ENCODE assay signal across 8 cellular contexts in the genomic region with DNA sequence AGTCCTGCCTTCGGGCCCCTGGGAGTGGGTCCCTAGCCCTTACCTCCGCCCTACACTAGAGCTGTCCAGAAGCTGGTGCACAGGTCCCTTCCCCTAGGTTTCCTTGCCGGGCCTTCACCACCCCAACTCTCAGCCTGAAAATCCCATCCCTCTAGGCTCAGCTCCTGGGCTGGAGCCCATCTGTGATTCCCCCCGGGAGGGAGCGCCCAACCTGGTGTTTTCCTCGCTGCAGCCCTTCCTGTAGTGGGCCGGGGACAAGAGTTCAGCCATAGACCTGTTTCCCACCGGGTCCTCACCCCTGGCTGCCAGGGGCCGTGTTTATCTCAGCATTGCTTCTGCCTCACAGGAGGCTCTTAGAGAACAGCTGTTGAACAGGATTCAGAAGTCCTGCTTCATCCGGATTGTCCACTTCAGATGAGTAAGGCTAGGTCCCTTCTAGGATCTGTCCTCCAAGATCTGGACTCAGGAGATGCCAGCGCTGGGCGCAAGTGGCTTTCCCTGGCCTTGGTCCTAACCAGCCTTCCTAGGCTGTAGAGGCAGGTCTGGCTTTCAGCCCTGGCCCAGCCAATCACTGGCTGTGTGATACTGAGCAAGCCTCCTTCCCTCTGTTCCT. TPM values are rescaled to one million over a fixed set of nuclear protein-coding genes. Genes with fewer than 3 reads are reported as not detected.
DNase-seq lines count a peak whose midpoint lies in the region; ATAC-seq, FAIRE-seq and TF ChIP-seq lines count a peak whose summit lies in the region.

No MANE protein-coding gene starts in this region.

- H3K9me3 ChIP-seq in mucosa of stomach (ENCODE audit: control insufficient read depth, low read length): no peaks in the 10 kb centered on the region

- H3K36me3 ChIP-seq in mucosa of stomach (ENCODE audit: control insufficient read depth, insufficient read depth, low read length): no peaks in the 10 kb centered on the region

- H3K27me3 ChIP-seq in mucosa of stomach (ENCODE audit: control insufficient read depth, insufficient read depth, low read length): peaks cover 21% of the 10 kb centered on the region

- no peak for TF ChIP-seq POLR2A in GM12892 (IDR thresholded peaks at IDR 0.05; ENCODE audit: low read depth, low read length)

- peak overlapping the region; percentile 93 for H3K4me3 ChIP-seq in coronary artery
- peak overlapping the region; percentile 73 for H3K4me3 ChIP-seq in mucosa of stomach (ENCODE audit: low read length)

- no peak for ATAC-seq in GM18517 (IDR thresholded peaks at IDR 0.05; ENCODE audit: unreplicated experiment)
- no peak for ATAC-seq in HG03571 (IDR thresholded peaks at IDR 0.05; ENCODE audit: unreplicated experiment)

- H3K4me1 ChIP-seq in mucosa of stomach (ENCODE audit: control insufficient read depth, insufficient read depth, low read length): peaks cover 59% of the 10 kb centered on the region

- peak; percentile 48 for DNase-seq in AG08396 (ENCODE audit: low spot score)
- peak; percentile 40 for DNase-seq in HuH-7.5 (ENCODE audit: low spot score)
- no peak for DNase-seq in coronary artery (ENCODE audit: low spot score)
- no peak for DNase-seq in COLO668 (lab: John Stamatoyannopoulos, UW; ENCODE audit: unreplicated experiment)
- DNase-seq in GM12892 (ENCODE audit: insufficient read length): no peak

- FAIRE-seq in GM12892 (lab: Jason Lieb, UNC): no peak

- H3K27ac ChIP-seq in coronary artery: peak overlapping the region; percentile 66 to 79

- H3K9ac ChIP-seq in mucosa of stomach (ENCODE audit: low read length): peak overlapping the region; percentile 75

- no peak for TF ChIP-seq CTCF in coronary artery (IDR thresholded peaks at IDR 0.05)

RNA-seq across cellular contexts. Expression of a gene that starts 1.0 kb away (rescaled TPM):
- polyA plus RNA-seq in GM12892 (2012; ENCODE audit: missing spikeins): 4.0 TPM

RNA-seq across cellular contexts. Expression of a gene that starts 31.7 kb away (rescaled TPM):
- not detected for polyA plus RNA-seq in GM12892 (2012; ENCODE audit: missing spikeins)

RNA-seq across cellular contexts. Expression of a gene that starts 53.2 kb away (rescaled TPM):
- 157 TPM for polyA plus RNA-seq in GM12892 (2012; ENCODE audit: missing spikeins)

Comparison
In these comparisons a context has a peak if more than half of its experiments do, and no peak if none do; other contexts are left out.
1. DNase-seq: peak in AG08396 (single experiment) and HuH-7.5 (single experiment); none in coronary artery (single experiment), COLO668 (single experiment) and GM12892 (single experiment).